Comparison of ENCODE assay signal across 1 cellular context in the genomic region with DNA sequence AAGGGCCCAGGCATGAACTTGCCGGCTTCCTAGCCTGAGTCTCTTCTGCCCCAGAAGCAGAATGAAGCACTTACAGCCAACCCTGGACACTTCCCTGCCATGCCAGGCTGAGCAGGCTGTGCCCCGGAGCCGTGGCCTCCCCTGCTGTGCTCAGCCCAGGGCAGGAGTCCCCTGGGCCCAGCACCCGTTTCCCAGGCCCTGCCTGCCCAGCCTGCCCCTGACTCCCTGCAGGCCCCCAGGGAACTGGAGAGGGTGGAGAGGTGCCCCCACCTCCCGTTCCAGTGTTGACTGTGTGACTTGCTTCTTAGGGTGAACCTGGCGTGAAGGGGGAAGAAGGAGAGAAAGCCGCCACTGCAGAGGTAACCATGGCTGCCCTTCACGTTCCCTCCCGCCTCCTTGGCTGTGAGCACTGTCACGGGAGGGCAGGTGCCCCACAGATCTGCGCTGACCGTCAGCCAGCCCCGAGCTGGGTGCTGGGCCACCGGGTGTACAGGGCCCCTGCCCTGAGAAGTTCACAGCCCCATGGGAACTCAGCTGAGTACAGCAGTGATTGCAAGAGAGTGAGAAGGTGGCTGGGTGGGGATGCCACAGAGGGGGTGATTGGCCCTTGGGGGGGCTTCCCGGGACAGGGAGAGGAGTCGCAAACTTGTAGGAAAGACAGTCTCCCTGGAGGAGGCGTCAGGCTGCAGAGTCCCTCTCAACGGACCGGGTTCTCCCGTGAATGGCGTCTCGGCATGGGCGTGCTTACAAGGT.
TF ChIP-seq lines count a peak whose summit lies in the region.

No MANE protein-coding gene starts in this region.

TF ChIP-seq in WTC11, 78 proteins besides CTCF, POLR2A, EP300 and RAD21 (continued from another document):
- TF ChIP-seq, protein P1, sequence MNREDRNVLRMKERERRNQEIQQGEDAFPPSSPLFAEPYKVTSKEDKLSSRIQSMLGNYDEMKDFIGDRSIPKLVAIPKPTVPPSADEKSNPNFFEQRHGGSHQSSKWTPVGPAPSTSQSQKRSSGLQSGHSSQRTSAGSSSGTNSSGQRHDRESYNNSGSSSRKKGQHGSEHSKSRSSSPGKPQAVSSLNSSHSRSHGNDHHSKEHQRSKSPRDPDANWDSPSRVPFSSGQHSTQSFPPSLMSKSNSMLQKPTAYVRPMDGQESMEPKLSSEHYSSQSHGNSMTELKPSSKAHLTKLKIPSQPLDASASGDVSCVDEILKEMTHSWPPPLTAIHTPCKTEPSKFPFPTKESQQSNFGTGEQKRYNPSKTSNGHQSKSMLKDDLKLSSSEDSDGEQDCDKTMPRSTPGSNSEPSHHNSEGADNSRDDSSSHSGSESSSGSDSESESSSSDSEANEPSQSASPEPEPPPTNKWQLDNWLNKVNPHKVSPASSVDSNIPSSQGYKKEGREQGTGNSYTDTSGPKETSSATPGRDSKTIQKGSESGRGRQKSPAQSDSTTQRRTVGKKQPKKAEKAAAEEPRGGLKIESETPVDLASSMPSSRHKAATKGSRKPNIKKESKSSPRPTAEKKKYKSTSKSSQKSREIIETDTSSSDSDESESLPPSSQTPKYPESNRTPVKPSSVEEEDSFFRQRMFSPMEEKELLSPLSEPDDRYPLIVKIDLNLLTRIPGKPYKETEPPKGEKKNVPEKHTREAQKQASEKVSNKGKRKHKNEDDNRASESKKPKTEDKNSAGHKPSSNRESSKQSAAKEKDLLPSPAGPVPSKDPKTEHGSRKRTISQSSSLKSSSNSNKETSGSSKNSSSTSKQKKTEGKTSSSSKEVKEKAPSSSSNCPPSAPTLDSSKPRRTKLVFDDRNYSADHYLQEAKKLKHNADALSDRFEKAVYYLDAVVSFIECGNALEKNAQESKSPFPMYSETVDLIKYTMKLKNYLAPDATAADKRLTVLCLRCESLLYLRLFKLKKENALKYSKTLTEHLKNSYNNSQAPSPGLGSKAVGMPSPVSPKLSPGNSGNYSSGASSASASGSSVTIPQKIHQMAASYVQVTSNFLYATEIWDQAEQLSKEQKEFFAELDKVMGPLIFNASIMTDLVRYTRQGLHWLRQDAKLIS (CRISPR knock-in tag; IDR thresholded peaks at IDR 0.05; ENCODE audit: borderline replicate concordance) = no peak
- TF ChIP-seq ZNF121 (CRISPR knock-in tag; IDR thresholded peaks at IDR 0.05) = no peak
- no peak for TF ChIP-seq JUN (CRISPR knock-in tag; IDR thresholded peaks at IDR 0.05)
- TF ChIP-seq SP1 (CRISPR knock-in tag; conservative IDR thresholded peaks at IDR 0.05) = no peak
- no peak for TF ChIP-seq CREM (CRISPR knock-in tag; IDR thresholded peaks at IDR 0.05)
- TF ChIP-seq, protein P2, sequence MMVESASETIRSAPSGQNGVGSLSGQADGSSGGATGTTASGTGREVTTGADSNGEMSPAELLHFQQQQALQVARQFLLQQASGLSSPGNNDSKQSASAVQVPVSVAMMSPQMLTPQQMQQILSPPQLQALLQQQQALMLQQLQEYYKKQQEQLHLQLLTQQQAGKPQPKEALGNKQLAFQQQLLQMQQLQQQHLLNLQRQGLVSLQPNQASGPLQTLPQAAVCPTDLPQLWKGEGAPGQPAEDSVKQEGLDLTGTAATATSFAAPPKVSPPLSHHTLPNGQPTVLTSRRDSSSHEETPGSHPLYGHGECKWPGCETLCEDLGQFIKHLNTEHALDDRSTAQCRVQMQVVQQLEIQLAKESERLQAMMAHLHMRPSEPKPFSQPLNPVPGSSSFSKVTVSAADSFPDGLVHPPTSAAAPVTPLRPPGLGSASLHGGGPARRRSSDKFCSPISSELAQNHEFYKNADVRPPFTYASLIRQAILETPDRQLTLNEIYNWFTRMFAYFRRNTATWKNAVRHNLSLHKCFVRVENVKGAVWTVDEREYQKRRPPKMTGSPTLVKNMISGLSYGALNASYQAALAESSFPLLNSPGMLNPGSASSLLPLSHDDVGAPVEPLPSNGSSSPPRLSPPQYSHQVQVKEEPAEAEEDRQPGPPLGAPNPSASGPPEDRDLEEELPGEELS (CRISPR knock-in tag; IDR thresholded peaks at IDR 0.05) = no peak
- TF ChIP-seq TCF7 (CRISPR knock-in tag; IDR thresholded peaks at IDR 0.05; ENCODE audit: low read depth) = no peak
- TF ChIP-seq MYBL2 (CRISPR knock-in tag; IDR thresholded peaks at IDR 0.05) = no peak
- TF ChIP-seq, protein P3, sequence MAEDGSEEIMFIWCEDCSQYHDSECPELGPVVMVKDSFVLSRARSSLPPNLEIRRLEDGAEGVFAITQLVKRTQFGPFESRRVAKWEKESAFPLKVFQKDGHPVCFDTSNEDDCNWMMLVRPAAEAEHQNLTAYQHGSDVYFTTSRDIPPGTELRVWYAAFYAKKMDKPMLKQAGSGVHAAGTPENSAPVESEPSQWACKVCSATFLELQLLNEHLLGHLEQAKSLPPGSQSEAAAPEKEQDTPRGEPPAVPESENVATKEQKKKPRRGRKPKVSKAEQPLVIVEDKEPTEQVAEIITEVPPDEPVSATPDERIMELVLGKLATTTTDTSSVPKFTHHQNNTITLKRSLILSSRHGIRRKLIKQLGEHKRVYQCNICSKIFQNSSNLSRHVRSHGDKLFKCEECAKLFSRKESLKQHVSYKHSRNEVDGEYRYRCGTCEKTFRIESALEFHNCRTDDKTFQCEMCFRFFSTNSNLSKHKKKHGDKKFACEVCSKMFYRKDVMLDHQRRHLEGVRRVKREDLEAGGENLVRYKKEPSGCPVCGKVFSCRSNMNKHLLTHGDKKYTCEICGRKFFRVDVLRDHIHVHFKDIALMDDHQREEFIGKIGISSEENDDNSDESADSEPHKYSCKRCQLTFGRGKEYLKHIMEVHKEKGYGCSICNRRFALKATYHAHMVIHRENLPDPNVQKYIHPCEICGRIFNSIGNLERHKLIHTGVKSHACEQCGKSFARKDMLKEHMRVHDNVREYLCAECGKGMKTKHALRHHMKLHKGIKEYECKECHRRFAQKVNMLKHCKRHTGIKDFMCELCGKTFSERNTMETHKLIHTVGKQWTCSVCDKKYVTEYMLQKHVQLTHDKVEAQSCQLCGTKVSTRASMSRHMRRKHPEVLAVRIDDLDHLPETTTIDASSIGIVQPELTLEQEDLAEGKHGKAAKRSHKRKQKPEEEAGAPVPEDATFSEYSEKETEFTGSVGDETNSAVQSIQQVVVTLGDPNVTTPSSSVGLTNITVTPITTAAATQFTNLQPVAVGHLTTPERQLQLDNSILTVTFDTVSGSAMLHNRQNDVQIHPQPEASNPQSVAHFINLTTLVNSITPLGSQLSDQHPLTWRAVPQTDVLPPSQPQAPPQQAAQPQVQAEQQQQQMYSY (CRISPR knock-in tag; IDR thresholded peaks at IDR 0.05) = no peak
- TF ChIP-seq ZNF671 (CRISPR knock-in tag; IDR thresholded peaks at IDR 0.05) = no peak
- TF ChIP-seq, protein P4, sequence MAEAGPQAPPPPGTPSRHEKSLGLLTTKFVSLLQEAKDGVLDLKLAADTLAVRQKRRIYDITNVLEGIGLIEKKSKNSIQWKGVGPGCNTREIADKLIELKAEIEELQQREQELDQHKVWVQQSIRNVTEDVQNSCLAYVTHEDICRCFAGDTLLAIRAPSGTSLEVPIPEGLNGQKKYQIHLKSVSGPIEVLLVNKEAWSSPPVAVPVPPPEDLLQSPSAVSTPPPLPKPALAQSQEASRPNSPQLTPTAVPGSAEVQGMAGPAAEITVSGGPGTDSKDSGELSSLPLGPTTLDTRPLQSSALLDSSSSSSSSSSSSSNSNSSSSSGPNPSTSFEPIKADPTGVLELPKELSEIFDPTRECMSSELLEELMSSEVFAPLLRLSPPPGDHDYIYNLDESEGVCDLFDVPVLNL (CRISPR knock-in tag; IDR thresholded peaks at IDR 0.05; ENCODE audit: borderline replicate concordance, low read depth) = no peak
- no peak for TF ChIP-seq FOXP1 (CRISPR knock-in tag; IDR thresholded peaks at IDR 0.05; ENCODE audit: borderline replicate concordance)
